Comparison of ENCODE assay signal across 1 cellular context in genomic region chr17:34032305-34032704, GRCh38.
DNase-seq lines count a peak whose midpoint lies in the region; ATAC-seq, FAIRE-seq and TF ChIP-seq lines count a peak whose summit lies in the region.
"Not testable (repeated sequence)": the region's sequence is repeated elsewhere in the genome, so short reads cannot be mapped to it uniquely, and the experiment has no call there.

No MANE protein-coding gene starts in this region.

- not testable (repeated sequence) for BruUV-seq in K562 (replicated peaks; lab: Mats Ljungman, UMichigan)

- H2AFZ ChIP-seq in K562 (ENCODE audit: low read depth, low read length), result not testable (repeated sequence)

- CTCF ChIA-PET in K562 (lab: Yijun Ruan, JAX; ENCODE audit: low intra/inter-chr PET ratio), result not testable (repeated sequence)

- not testable (repeated sequence) for TF ChIP-seq CTCF in K562 (IDR thresholded peaks at IDR 0.05 in 2 of 3, conservative IDR thresholded peaks at IDR 0.05 in 1 of 3; ENCODE audit: insufficient read depth in 2 of 3, low read depth in 1 of 3, low read length in 3 of 3)

- not testable (repeated sequence) for H3K4me3 ChIP-seq in K562

- FAIRE-seq in K562 (lab: Jason Lieb, UNC), result not testable (repeated sequence)

- H3K36me3 ChIP-seq in K562 (ENCODE audit: control insufficient read depth, insufficient read depth, low read length), result not testable (repeated sequence)

- TF ChIP-seq RAD21 in K562 (CRISPR knock-in tag; conservative IDR thresholded peaks at IDR 0.05 in 1 of 2, IDR thresholded peaks at IDR 0.05 in 1 of 2), result not testable (repeated sequence)

- H3K79me2 ChIP-seq in K562 (ENCODE audit: control insufficient read depth, insufficient read depth, low read length), result not testable (repeated sequence)

- H3K9ac ChIP-seq in K562 (ENCODE audit: insufficient read depth in 1 of 2, low read depth in 2 of 2, low read length in 2 of 2), result not testable (repeated sequence)

- TF ChIP-seq EP300 in K562 (IDR thresholded peaks at IDR 0.05; ENCODE audit: low read length), result not testable (repeated sequence)

- not testable (repeated sequence) for H3K27ac ChIP-seq in K562 (ENCODE audit: extremely low read depth, low read depth, low read length)

- H3K4me1 ChIP-seq in K562 (replicated peaks in 1 of 2; ENCODE audit: control insufficient read depth in 2 of 2, insufficient read depth in 2 of 2, low read length in 2 of 2), result not testable (repeated sequence)

- ATAC-seq in K562, result not testable (repeated sequence)

- POLR2A ChIA-PET in K562 (lab: Yijun Ruan, JAX), result interaction anchor here (1.8 kb wide), 1 partner anchor 12 kb away, joined by 5 read pairs; no protein-coding TSS in a partner anchor

- not testable (repeated sequence) for H3K4me2 ChIP-seq in K562 (ENCODE audit: insufficient read depth, low read length)

- not testable (repeated sequence) for DNase-seq in K562 (ENCODE audit: extremely low read depth in 1 of 4, low spot score in 3 of 4)

- H3K27me3 ChIP-seq in K562 (ENCODE audit: control insufficient read depth in 2 of 2, insufficient read depth in 2 of 2, low read length in 2 of 2), result not testable (repeated sequence)

- intact Hi-C loops in K562 (cut with micrococcal nuclease), result not testable (repeated sequence)

- H4K20me1 ChIP-seq in K562 (replicated peaks; ENCODE audit: control insufficient read depth, insufficient read depth, low read length), result not testable (repeated sequence)

- TF ChIP-seq POLR2A in K562 (conservative IDR thresholded peaks at IDR 0.05), result not testable (repeated sequence)

- in situ Hi-C loops in K562 (cut with MboI), result not testable (repeated sequence)

- H3K9me1 ChIP-seq in K562 (ENCODE audit: control insufficient read depth, insufficient read depth, low read length), result not testable (repeated sequence)

- H3K9me3 ChIP-seq in K562 (replicated peaks; ENCODE audit: control insufficient read depth, insufficient read depth, low read depth, low read length), result not testable (repeated sequence)

TF ChIP-seq in K562, 482 proteins besides CTCF, POLR2A, EP300 and RAD21:
- TF ChIP-seq ZNF507 (tag; conservative IDR thresholded peaks at IDR 0.05), result peak; percentile 95
- peak; percentile 62; the same call in 1 of the 2 replicates for TF ChIP-seq ZNF354B (CRISPR knock-in tag; IDR thresholded peaks at IDR 0.05)
TF ChIP-seq in K562: peak in this region for 2; not testable (repeated sequence) for 480.
